In genomic region chr1:244864253-244865027, GRCh38 we compare ENCODE assay signal across 8 cellular contexts. TPM values are rescaled to one million over a fixed set of nuclear protein-coding genes. Genes with fewer than 3 reads are reported as not detected.
DNase-seq lines count a peak whose midpoint lies in the region; ATAC-seq, FAIRE-seq and TF ChIP-seq lines count a peak whose summit lies in the region.

TSS of gene HNRNPU (minus strand) at chr1:244864543. CDS start at chr1:244864307, 236 bp downstream.

- peak; percentile 65 for DNase-seq in GM12892 (ENCODE audit: insufficient read length)
- DNase-seq in NCI-H146 (lab: John Stamatoyannopoulos, UW) = peak; percentile 99
- peak; percentile 92 to 98 (median 93) for DNase-seq in T-helper 1 cell
- DNase-seq in adrenal gland = peak; percentile 95 to 98 (median 97)
- peak; percentile 97 to 99 (median 98) for DNase-seq in heart left ventricle
- peak; percentile 91 to 100 (median 96) for DNase-seq in posterior cingulate gyrus
- peak; percentile 98 to 99 for DNase-seq in upper lobe of left lung

- ATAC-seq in HG02852 (IDR thresholded peaks at IDR 0.05; ENCODE audit: unreplicated experiment) = peak; percentile 66
- ATAC-seq in heart left ventricle = peak; percentile 89 to 96 (median 93)
- ATAC-seq in upper lobe of left lung (ENCODE audit: low FRiP score in 2 of 2) = peak; percentile 94 to 99

- H3K9me3 ChIP-seq in adrenal gland (replicated peaks in 1 of 3) (no peaks in the 10 kb centered on the region), heart left ventricle (no peaks in the 10 kb centered on the region), upper lobe of left lung (no peaks in the 10 kb centered on the region)

- peak; percentile 99 for FAIRE-seq in GM12892 (lab: Jason Lieb, UNC)

- H3K27ac ChIP-seq in adrenal gland (peak within 1 kb of the TSS; percentile 98 to 100 (median 100)), heart left ventricle (peak within 1 kb of the TSS; percentile 94 to 100 (median 100)), upper lobe of left lung (peak within 1 kb of the TSS; percentile 95 to 100 (median 100))

- H3K4me3 ChIP-seq in adrenal gland (peak within 1 kb of the TSS; percentile 72 to 99 (median 90)), heart left ventricle (peak within 1 kb of the TSS; percentile 88 to 100 (median 96)), upper lobe of left lung (peak within 1 kb of the TSS; percentile 71 to 97 (median 87))

- TF ChIP-seq EP300 in upper lobe of left lung (IDR thresholded peaks at IDR 0.05) = peak in 1 of 4 donors; percentile 85

- intact Hi-C loops in adrenal gland (cut with DNase I) = loop anchor here (10.0 kb wide), 2 partner anchors 110 to 180 kb away; no protein-coding TSS in a partner anchor
- intact Hi-C loops in heart left ventricle (cut with DNase I) = loop anchor here (1.0 to 10.0 kb wide), 14 partner anchors 29 to 412 kb away; partner anchors contain the start of genes COX20 (in 7 of the 10), ADSS2 (in 2 of the 10) and DESI2 (in 1 of the 10)
- intact Hi-C loops in posterior cingulate gyrus (cut with DNase I) = loop anchor here (5.0 to 10.0 kb wide), 4 partner anchors 53 to 1700 kb away; partner anchors contain the start of genes CNST, DESI2 and TFB2M

- peak in 5 of 6 experiments; percentile 32 to 61 (median 59) for TF ChIP-seq CTCF in adrenal gland (IDR thresholded peaks at IDR 0.05)
- peak in 7 of 12 donors; percentile 5 to 38 (median 32) for TF ChIP-seq CTCF in heart left ventricle (IDR thresholded peaks at IDR 0.05)
- TF ChIP-seq CTCF in upper lobe of left lung (IDR thresholded peaks at IDR 0.05) = peak in 4 of 6 experiments; percentile 56 to 84 (median 78)

- WGBS in adrenal gland, 4 donors = 0 to 1% (median 1%) methylated on average over 11 to 71 of the region's 71 CpGs
- 0 to 1% (median 1%) methylated on average over 54 to 71 of the region's 71 CpGs for WGBS in heart left ventricle, 4 donors
- WGBS in upper lobe of left lung, 2 donors = 0 to 2% methylated on average over 23 to 41 of the region's 71 CpGs

- H3K4me1 ChIP-seq in adrenal gland (replicated peaks in 1 of 2) (peaks cover 22 to 32% of the 10 kb centered on the region in 2 donors), heart left ventricle (peaks cover 5 to 47% (median 40%) of the 10 kb centered on the region in 12 donors), upper lobe of left lung (peaks cover 32 to 38% (median 35%) of the 10 kb centered on the region in 4 donors)

- H3K36me3 ChIP-seq in adrenal gland (replicated peaks in 1 of 2) (peaks cover 0 to 19% of the 10 kb centered on the region in 2 donors), heart left ventricle (peaks cover 0 to 28% (median 22%) of the 10 kb centered on the region in 9 donors), upper lobe of left lung (peaks cover 7 to 27% (median 8%) of the 10 kb centered on the region in 4 donors)

- H3K27me3 ChIP-seq in adrenal gland (no peaks in the 10 kb centered on the region), heart left ventricle (no peaks in the 10 kb centered on the region), upper lobe of left lung (no peaks in the 10 kb centered on the region)

- peak; percentile 94 for TF ChIP-seq POLR2A in GM12892 (IDR thresholded peaks at IDR 0.05; ENCODE audit: low read depth, low read length)
- peak; percentile 96 to 99 for TF ChIP-seq POLR2A in adrenal gland (IDR thresholded peaks at IDR 0.05)
- TF ChIP-seq POLR2A in heart left ventricle (IDR thresholded peaks at IDR 0.05) = peak; percentile 75 to 97
- TF ChIP-seq POLR2A in upper lobe of left lung (IDR thresholded peaks at IDR 0.05) = peak; percentile 68 to 100 (median 98)

RNA-seq across cellular contexts. Expression of gene HNRNPU, which starts in this region (rescaled TPM):
- polyA plus RNA-seq in GM12892 (2012; ENCODE audit: missing spikeins) = 224 TPM
- 100 to 1,000 TPM; 192 to 326 (median 278) TPM for total RNA-seq in adrenal gland
- 100 to 1,000 TPM; 141 to 397 (median 145) TPM for polyA plus RNA-seq in adrenal gland
- 100 to 1,000 TPM; 138 to 218 (median 169) TPM for total RNA-seq in heart left ventricle
- 100 to 1,000 TPM in 1 of 2 donors, 10 to 100 TPM in 1; 85.6 to 118 TPM for polyA plus RNA-seq in heart left ventricle
- 100 to 1,000 TPM; 213 to 505 (median 304) TPM for total RNA-seq in upper lobe of left lung

Comparison
In these comparisons a context has a peak if more than half of its experiments do, and no peak if none do; other contexts are left out.
1. Peak in every context shown above with its lines: DNase-seq, ATAC-seq, H3K4me3 ChIP-seq and H3K27ac ChIP-seq.